In the genomic region with DNA sequence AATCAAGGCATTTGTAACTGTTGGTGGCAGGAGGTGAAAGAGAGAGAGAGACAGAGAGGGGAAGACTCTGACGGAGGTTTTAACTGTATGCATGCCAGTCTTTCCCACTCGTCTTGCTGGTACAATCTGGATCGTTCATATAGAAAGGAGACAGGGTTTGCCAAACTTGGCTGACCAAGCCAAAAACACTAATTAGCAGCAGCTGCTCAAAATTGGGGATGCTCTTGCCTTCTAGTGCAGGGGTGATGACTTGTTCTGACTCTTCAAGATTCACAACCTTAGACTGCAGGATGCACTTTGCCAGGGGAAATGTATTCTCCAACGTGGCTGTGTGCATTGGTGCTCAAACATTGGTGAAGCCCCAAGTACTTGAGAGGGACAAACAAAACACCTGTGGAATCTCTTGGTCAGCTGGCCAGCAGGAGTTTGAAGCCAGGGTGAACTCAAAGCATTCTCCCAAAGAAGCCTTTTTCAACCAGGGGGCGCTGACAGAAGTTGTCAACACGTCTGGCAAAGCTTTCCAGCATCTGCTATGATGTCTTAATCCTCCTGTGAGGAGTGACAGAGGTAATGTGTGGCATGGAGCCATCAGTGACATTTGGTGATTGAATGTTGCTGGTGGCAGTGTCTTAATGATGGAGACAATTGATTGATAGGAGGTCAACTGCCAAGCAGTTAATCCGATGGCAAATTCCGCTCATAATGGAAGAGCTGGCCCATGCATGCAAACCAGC, we compare ENCODE assay signal across 25 cellular contexts.
DNase-seq lines count a peak whose midpoint lies in the region; ATAC-seq, FAIRE-seq and TF ChIP-seq lines count a peak whose summit lies in the region.
"Had no signal": no experiment of that assay in that cellular context is flagged by ENCODE, and none has a peak within 500 bp of the region (broad histone marks: within the 10 kb centered on the region; RNA-seq: fewer than 3 reads in every experiment).

No MANE protein-coding gene starts in this region.

- BruUV-seq in K562 (replicated peaks; lab: Mats Ljungman, UMichigan) = no TSS peak

- TF ChIP-seq EP300 in K562 (IDR thresholded peaks at IDR 0.05; ENCODE audit: low read length) = no peak

- no peaks in the 10 kb centered on the region for H3K9me3 ChIP-seq in K562 (replicated peaks; ENCODE audit: control insufficient read depth, insufficient read depth, low read depth, low read length)
- no peaks in the 10 kb centered on the region for H3K9me3 ChIP-seq in hepatocyte (ENCODE audit: low read depth)
- H3K9me3 ChIP-seq: BE2C, thoracic aorta had no signal

- H3K4me1 ChIP-seq in K562 (replicated peaks in 1 of 2; ENCODE audit: control insufficient read depth in 2 of 2, insufficient read depth in 2 of 2, low read length in 2 of 2) (no peaks in the 10 kb centered on the region), hepatocyte (ENCODE audit: insufficient read depth) (no peaks in the 10 kb centered on the region)
- H3K4me1 ChIP-seq: BE2C had no signal

- TF ChIP-seq CTCF in NB4 (IDR thresholded peaks at IDR 0.05; ENCODE audit: low read depth, low read length) (no peak), K562 (IDR thresholded peaks at IDR 0.05 in 2 of 3, conservative IDR thresholded peaks at IDR 0.05 in 1 of 3; ENCODE audit: insufficient read depth in 2 of 3, low read depth in 1 of 3, low read length in 3 of 3) (no peak), hepatocyte (IDR thresholded peaks at IDR 0.05; ENCODE audit: poor library complexity) (no peak), nephron progenitor cell (IDR thresholded peaks at IDR 0.05) (no peak)

- TF ChIP-seq POLR2A in NB4 (IDR thresholded peaks at IDR 0.05; ENCODE audit: extremely low read depth, insufficient read length) (no peak), K562 (conservative IDR thresholded peaks at IDR 0.05) (no peak)

- H4K20me1 ChIP-seq in K562 (replicated peaks; ENCODE audit: control insufficient read depth, insufficient read depth, low read length) (no peaks in the 10 kb centered on the region), hepatocyte (ENCODE audit: insufficient read depth, poor library complexity, severe bottlenecking) (no peaks in the 10 kb centered on the region)

- H2AFZ ChIP-seq in K562 (ENCODE audit: low read depth, low read length) = no peak overlapping the region
- H2AFZ ChIP-seq in hepatocyte = no peak overlapping the region
- H2AFZ ChIP-seq: PC-9 had no signal

- POLR2A ChIA-PET in K562 (lab: Yijun Ruan, JAX) = interaction anchor here (0.6 kb wide), 1 partner anchor 605 kb away, joined by 3 read pairs; no protein-coding TSS in a partner anchor

- WGBS in K562 (ENCODE audit: insufficient coverage, low coverage, missing lambda C conversion rate) = 2% methylated on average over 8 of the region's 8 CpGs
- 53% methylated on average over 8 of the region's 8 CpGs for WGBS in hepatocyte (ENCODE audit: low lambda C conversion rate, missing lambda C conversion rate)

- no peaks in the 10 kb centered on the region for H3K9me3 Mint-ChIP-seq in nephron progenitor cell

- no peaks in the 10 kb centered on the region for H3K36me3 Mint-ChIP-seq in nephron progenitor cell (ENCODE audit: low read depth)
- H3K36me3 Mint-ChIP-seq: activated naive CD4-positive, alpha-beta T cell treated with anti-CD3 and anti-CD28 coated beads, Interleukin-2, amount 50 U/mL, for 72 hours; CD8-positive, alpha-beta T cell had no signal

- no peak for TF ChIP-seq RAD21 in K562 (CRISPR knock-in tag; conservative IDR thresholded peaks at IDR 0.05 in 1 of 2, IDR thresholded peaks at IDR 0.05 in 1 of 2)

- H3K27ac ChIP-seq in K562 (ENCODE audit: extremely low read depth, low read depth, low read length) (no peak overlapping the region), hepatocyte (no peak overlapping the region)
- H3K27ac ChIP-seq: PC-9, thoracic aorta had no signal

- FAIRE-seq in K562 (lab: Jason Lieb, UNC) = no peak
- FAIRE-seq: bronchial epithelial cell, GM12891, islet of Langerhans, small intestine, urothelium cell line had no signal

- intact Hi-C loops in K562 (cut with micrococcal nuclease) = no loop called here

- in situ Hi-C loops in K562 (cut with MboI) = no loop called here

- H3K9me1 ChIP-seq in K562 (ENCODE audit: control insufficient read depth, insufficient read depth, low read length) = no peaks in the 10 kb centered on the region

- CTCF ChIA-PET in K562 (lab: Yijun Ruan, JAX; ENCODE audit: low intra/inter-chr PET ratio) = no interaction called here

- no peaks in the 10 kb centered on the region for H3K4me1 Mint-ChIP-seq in nephron progenitor cell
- H3K4me1 Mint-ChIP-seq: activated CD4-positive, alpha-beta T cell treated with anti-CD3 and anti-CD28 coated beads for 36 hours had no signal

- DNase-seq in GM03348 (ENCODE audit: low spot score) (peak; percentile 20), NB4 (ENCODE audit: low read depth) (peak; percentile 4), K562 (ENCODE audit: extremely low read depth in 1 of 4, low spot score in 3 of 4) (peak in 1 of 4 experiments; percentile 4), myocyte (ENCODE audit: low read depth) (peak; percentile 4), hepatocyte (ENCODE audit: low spot score) (no peak), NCI-H446 (lab: John Stamatoyannopoulos, UW) (no peak), nephron progenitor cell (no peak)
- DNase-seq: activated CD4-positive, alpha-beta T cell treated with anti-CD3 and anti-CD28 coated beads for 36 hours; activated CD8-positive, alpha-beta T cell treated with anti-CD3 and anti-CD28 coated beads, Interleukin-2, amount 10 ng/mL, durations not matched to agents 7 days and 5 days; BE2C; CD8-positive, alpha-beta T cell; EL; NCI-H510A; PC-9; small intestine had no signal

- H3K79me2 ChIP-seq in K562 (ENCODE audit: control insufficient read depth, insufficient read depth, low read length) (no peaks in the 10 kb centered on the region), hepatocyte (no peaks in the 10 kb centered on the region)

- H3K4me2 ChIP-seq in K562 (ENCODE audit: insufficient read depth, low read length) = no peak overlapping the region
- H3K4me2 ChIP-seq in hepatocyte = no peak overlapping the region
- H3K4me2 ChIP-seq: PC-9 had no signal

- no peak overlapping the region for H3K27ac Mint-ChIP-seq in nephron progenitor cell
- H3K27ac Mint-ChIP-seq: activated CD4-positive, alpha-beta T cell treated with anti-CD3 and anti-CD28 coated beads for 36 hours; activated CD8-positive, alpha-beta T cell treated with anti-CD3 and anti-CD28 coated beads, Interleukin-2, amount 10 ng/mL, durations not matched to agents 7 days and 5 days; activated naive CD4-positive, alpha-beta T cell treated with anti-CD3 and anti-CD28 coated beads, Interleukin-2, amount 50 U/mL, for 72 hours; CD8-positive, alpha-beta T cell; stimulated activated naive CD8-positive, alpha-beta T cell treated with anti-CD3 and anti-CD28 coated beads, Interleukin-15, Interleukin-2, amounts not matched to agents 100 ng/mL and 50 ng/mL, for 24 hours had no signal

- H3K4me3 Mint-ChIP-seq in nephron progenitor cell = no peak overlapping the region
- H3K4me3 Mint-ChIP-seq: activated CD4-positive, alpha-beta T cell treated with anti-CD3 and anti-CD28 coated beads for 36 hours; activated CD8-positive, alpha-beta T cell treated with anti-CD3 and anti-CD28 coated beads, Interleukin-2, amount 10 ng/mL, durations not matched to agents 7 days and 5 days; CD8-positive, alpha-beta T cell; stimulated activated naive CD8-positive, alpha-beta T cell treated with anti-CD3 and anti-CD28 coated beads, Interleukin-15, Interleukin-2, amounts not matched to agents 100 ng/mL and 50 ng/mL, for 24 hours had no signal

- H3K27me3 Mint-ChIP-seq in nephron progenitor cell (ENCODE audit: low read depth, poor library complexity) = peaks cover 9% of the 10 kb centered on the region
- H3K27me3 Mint-ChIP-seq: stimulated activated naive CD8-positive, alpha-beta T cell treated with anti-CD3 and anti-CD28 coated beads, Interleukin-15, Interleukin-2, amounts not matched to agents 100 ng/mL and 50 ng/mL, for 24 hours had no signal

- H3K9ac ChIP-seq in K562 (ENCODE audit: insufficient read depth in 1 of 2, low read depth in 2 of 2, low read length in 2 of 2) = no peak overlapping the region

- H3K4me3 ChIP-seq in NB4 (ENCODE audit: low read depth, low read length) (no peak overlapping the region), K562 (no peak overlapping the region), hepatocyte (no peak overlapping the region)
- H3K4me3 ChIP-seq: PC-9, thoracic aorta had no signal

- no peaks in the 10 kb centered on the region for H3K27me3 ChIP-seq in K562 (ENCODE audit: control insufficient read depth in 2 of 2, insufficient read depth in 2 of 2, low read length in 2 of 2)
- no peaks in the 10 kb centered on the region for H3K27me3 ChIP-seq in hepatocyte
- H3K27me3 ChIP-seq: BE2C had no signal

- ATAC-seq in K562 = no peak
- ATAC-seq: activated CD4-positive, alpha-beta T cell treated with anti-CD3 and anti-CD28 coated beads for 36 hours; activated CD8-positive, alpha-beta T cell treated with anti-CD3 and anti-CD28 coated beads, Interleukin-2, amount 10 ng/mL, durations not matched to agents 7 days and 5 days; activated naive CD4-positive, alpha-beta T cell treated with anti-CD3 and anti-CD28 coated beads, Interleukin-2, amount 50 U/mL, for 72 hours; CD8-positive, alpha-beta T cell; HCT116; left lobe of liver; Right ventricle myocardium inferior had no signal

- H3K36me3 ChIP-seq in K562 (ENCODE audit: control insufficient read depth, insufficient read depth, low read length) (no peaks in the 10 kb centered on the region), hepatocyte (replicated peaks; ENCODE audit: insufficient read depth, low read depth) (no peaks in the 10 kb centered on the region)
- H3K36me3 ChIP-seq: BE2C, thoracic aorta had no signal

- H3K9me2 ChIP-seq in hepatocyte (replicated peaks; ENCODE audit: insufficient read depth) = no peaks in the 10 kb centered on the region

TF ChIP-seq in K562, 482 proteins besides CTCF, POLR2A, EP300 and RAD21 (continues in another document):
- TF ChIP-seq MEIS2 (IDR thresholded peaks at IDR 0.05; ENCODE audit: partially characterized antibody) (peak; percentile 64), SAFB (IDR thresholded peaks at IDR 0.05; ENCODE audit: borderline replicate concordance, low read depth, low read length) (no peak)

Comparison
In these comparisons a context has a peak if more than half of its experiments do, and no peak if none do; other contexts are left out.
1. DNase-seq: peak in GM03348 (single experiment), NB4 (single experiment) and myocyte (single experiment); none in hepatocyte (single experiment), NCI-H446 (0 of 2) and nephron progenitor cell (single experiment).